In the genomic region with DNA sequence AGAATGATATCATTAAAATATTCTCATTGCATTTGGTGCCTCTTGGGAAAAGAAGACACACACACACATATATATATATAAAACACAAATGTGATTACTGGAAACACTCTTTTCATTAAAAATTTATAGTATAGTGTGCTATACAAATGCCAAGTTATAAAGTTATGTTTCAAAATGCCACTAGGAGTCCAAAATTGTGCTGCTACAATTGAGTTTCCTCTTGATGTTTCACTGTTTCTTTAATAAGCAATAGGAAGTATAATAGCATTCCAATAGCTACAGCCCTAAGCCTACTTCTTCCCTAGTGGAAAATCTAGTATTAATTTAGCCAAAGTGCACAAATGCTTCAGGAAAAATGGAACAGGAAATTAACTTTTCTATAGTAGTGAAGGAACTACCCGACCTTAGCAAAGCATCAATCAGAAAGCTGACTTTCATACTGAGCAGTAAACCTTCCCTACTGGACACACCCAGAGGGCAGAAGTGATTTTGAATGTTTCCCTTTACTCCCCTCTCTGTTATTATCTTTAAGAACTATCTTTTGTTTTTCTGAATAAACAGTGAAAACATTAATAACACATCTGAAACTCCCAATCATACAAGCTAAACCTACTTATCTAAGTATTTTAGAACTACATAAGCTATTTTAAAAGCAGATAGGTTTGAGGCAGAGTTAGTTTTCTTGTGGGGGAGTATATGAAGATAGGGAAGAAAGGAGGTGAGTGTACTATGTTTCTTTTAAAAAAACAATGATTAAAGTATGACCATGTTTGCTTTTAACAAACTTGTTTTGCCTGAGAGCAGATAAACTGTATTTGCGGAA, we compare ENCODE assay signal across 22 cellular contexts. TPM values are rescaled to one million over a fixed set of nuclear protein-coding genes. Genes with fewer than 3 reads are reported as not detected.
DNase-seq lines count a peak whose midpoint lies in the region; ATAC-seq, FAIRE-seq and TF ChIP-seq lines count a peak whose summit lies in the region.
"Had no signal": no experiment of that assay in that cellular context is flagged by ENCODE, and none has a peak within 500 bp of the region (broad histone marks: within the 10 kb centered on the region; RNA-seq: fewer than 3 reads in every experiment).

No MANE protein-coding gene starts in this region.

- peak overlapping the region; percentile 73 for H3K4me2 ChIP-seq in PC-3 (ENCODE audit: low read length)
- H3K4me2 ChIP-seq: neural progenitor cell had no signal

- H3K4me1 Mint-ChIP-seq in osteocyte (ENCODE audit: unreplicated experiment), result peaks cover 40% of the 10 kb centered on the region

- H3K27me3 ChIP-seq in PC-3 (ENCODE audit: low read length) (no peaks in the 10 kb centered on the region), vagina (no peaks in the 10 kb centered on the region)
- H3K27me3 ChIP-seq: neural progenitor cell, SJCRH30, suprapubic skin had no signal

- no peaks in the 10 kb centered on the region for H3F3A ChIP-seq in PC-3 (ENCODE audit: low read length, unreplicated experiment)

- peak overlapping the region; percentile 8; the same call in 1 of the 2 replicates for H2AFZ ChIP-seq in PC-3 (ENCODE audit: low read length)
- H2AFZ ChIP-seq: neural progenitor cell had no signal

- peak overlapping the region; percentile 23 for H3K9ac ChIP-seq in PC-3 (ENCODE audit: low read length)
- H3K9ac ChIP-seq: neural progenitor cell had no signal

- DNase-seq in PC-3, result peak; percentile 47
- no peak for DNase-seq in osteocyte (ENCODE audit: extremely low spot score, unreplicated experiment)
- no peak for DNase-seq in vagina (ENCODE audit: extremely low spot score in 2 of 2)
- no peak for DNase-seq in NCI-H345 treated with DMSO at 0.1 percent for 48 hours (lab: John Stamatoyannopoulos, UW; ENCODE audit: unreplicated experiment)
- no peak for DNase-seq in lower leg skin (ENCODE audit: low spot score in 2 of 2)
- DNase-seq: activated CD4-positive, alpha-beta T cell treated with anti-CD3 and anti-CD28 coated beads for 1 hour; GDM1; glutamatergic neuron; NCI-H2081 treated with DMSO at 0.1 percent for 48 hours; NCI-H526; right cardiac atrium; SJCRH30; stimulated activated CD4-positive, alpha-beta T cell treated with anti-CD3 and anti-CD28 coated beads, Interleukin-2, amount 100 ng/mL, for 48 hours; T-helper 9 cell had no signal

- POLR2A ChIA-PET in PC-3 (lab: Charles Lee; ENCODE audit: unreplicated experiment), result interaction anchor here (0.6 to 0.7 kb wide), 2 partner anchors 21 to 101 kb away, joined by 3 read pairs; no protein-coding TSS in a partner anchor

- BruUV-seq in PC-3 (replicated peaks; lab: Mats Ljungman, UMichigan), result no TSS peak

- no peaks in the 10 kb centered on the region for H4K20me1 ChIP-seq in PC-3 (ENCODE audit: low read length)

- no peaks in the 10 kb centered on the region for H3K9me3 Mint-ChIP-seq in osteocyte (ENCODE audit: unreplicated experiment)
- H3K9me3 Mint-ChIP-seq: neural progenitor cell had no signal

- intact Hi-C loops in PC-3 (cut with micrococcal nuclease), result loop anchor here (1.0 to 2.0 kb wide), 4 partner anchors 14 to 79 kb away; a partner anchor contains a TSS
- intact Hi-C loops in vagina (cut with DNase I), result no loop called here
- intact Hi-C loops in lower leg skin (cut with DNase I; ENCODE audit: low total_unique reads), result no loop called here

- H3K4me3 Mint-ChIP-seq in osteocyte (ENCODE audit: unreplicated experiment), result no peak overlapping the region
- H3K4me3 Mint-ChIP-seq: neural progenitor cell had no signal

- ATAC-seq in PC-3 (peak; percentile 86), HG03520 (IDR thresholded peaks at IDR 0.05; ENCODE audit: unreplicated experiment) (no peak)

- TF ChIP-seq POLR2A in vagina (IDR thresholded peaks at IDR 0.05) (no peak), lower leg skin (IDR thresholded peaks at IDR 0.05) (no peak)

- peak; percentile 93 for FAIRE-seq in endometrium (lab: Jason Lieb, UNC)
- FAIRE-seq: colon, D721Med, GM12891 had no signal

- WGBS in lower leg skin, 2 donors, result 50 to 63% methylated on average over 2 of the region's 2 CpGs

- peaks cover 31% of the 10 kb centered on the region for H3K4me1 ChIP-seq in PC-3 (ENCODE audit: insufficient read depth, low read length)
- peaks cover 28% of the 10 kb centered on the region for H3K4me1 ChIP-seq in vagina

- peaks cover 2% of the 10 kb centered on the region for H3K27me3 Mint-ChIP-seq in osteocyte (ENCODE audit: unreplicated experiment)

- H3K9me2 ChIP-seq in PC-3 (replicated peaks; ENCODE audit: low read length), result no peaks in the 10 kb centered on the region

- no peaks in the 10 kb centered on the region for H3K36me3 Mint-ChIP-seq in osteocyte (ENCODE audit: unreplicated experiment)
- H3K36me3 Mint-ChIP-seq: neural progenitor cell had no signal

- peak overlapping the region; percentile 87 for H3K27ac Mint-ChIP-seq in osteocyte (ENCODE audit: unreplicated experiment)
- H3K27ac Mint-ChIP-seq: neural progenitor cell had no signal

- TF ChIP-seq CTCF in PC-3 (conservative IDR thresholded peaks at IDR 0.05; ENCODE audit: low read depth, low read length) (no peak; the same call in 1 of the 2 replicates), osteocyte (IDR thresholded peaks at IDR 0.05) (peak; percentile 26), vagina (IDR thresholded peaks at IDR 0.05) (no peak), lower leg skin (IDR thresholded peaks at IDR 0.05) (no peak)

- H3K9me3 ChIP-seq in PC-3 (ENCODE audit: low read length) (no peaks in the 10 kb centered on the region), vagina (no peaks in the 10 kb centered on the region)
- H3K9me3 ChIP-seq: suprapubic skin had no signal

- peak overlapping the region; percentile 43 for H3K4me3 ChIP-seq in PC-3 (ENCODE audit: low read length)
- H3K4me3 ChIP-seq in vagina, result no peak overlapping the region
- H3K4me3 ChIP-seq in lower leg skin (ENCODE audit: low read depth, poor library complexity, severe bottlenecking), result no peak overlapping the region
- H3K4me3 ChIP-seq: neural progenitor cell, SJCRH30, suprapubic skin had no signal

- no peaks in the 10 kb centered on the region for H3K79me2 ChIP-seq in PC-3 (ENCODE audit: low read length)

- H3K36me3 ChIP-seq in PC-3 (ENCODE audit: low read depth, low read length) (no peaks in the 10 kb centered on the region), vagina (no peaks in the 10 kb centered on the region)
- H3K36me3 ChIP-seq: neural progenitor cell, SJCRH30, suprapubic skin had no signal

- H3K27ac ChIP-seq in PC-3 (ENCODE audit: low read length) (peak overlapping the region; percentile 81), vagina (peak overlapping the region; percentile 62)
- H3K27ac ChIP-seq: epithelial cell of prostate, neural progenitor cell, SJCRH30, suprapubic skin had no signal

- CTCF ChIA-PET in PC-3 (lab: Charles Lee), result interaction anchor here (0.6 to 1.5 kb wide), 5 partner anchors 14 to 106 kb away, joined by 3 to 8 read pairs (median 4); a partner anchor contains a TSS

RNA-seq across cellular contexts. Expression of a gene that starts 13.6 kb away (rescaled TPM):
- 1.8 and 2.2 TPM in 2 replicates for total RNA-seq in PC-3 (2014; rRNA removed)
- 3.4 and 3.9 TPM in 2 replicates for total RNA-seq in osteocyte
- 27.3 TPM for total RNA-seq in vagina
- 1 to 10 TPM; 1.9 to 4.4 (median 3.7) TPM for total RNA-seq in lower leg skin

RNA-seq across cellular contexts. Expression of a gene that starts 51.6 kb away (rescaled TPM):
- 12.4 and 12.8 TPM in 2 replicates for total RNA-seq in PC-3 (2014; rRNA removed)
- total RNA-seq in osteocyte, result 20.2 and 20.7 TPM in 2 replicates
- 14.0 TPM for total RNA-seq in vagina
- total RNA-seq in lower leg skin, result 10 to 100 TPM in 2 of 4 donors, 1 to 10 TPM in 2; 6.6 to 11.4 (median 9.8) TPM
